Comparison of ENCODE assay signal across 13 cellular contexts in genomic region chr15:74096753-74097474, GRCh38. TPM values are rescaled to one million over a fixed set of nuclear protein-coding genes. Genes with fewer than 3 reads are reported as not detected.
"Had no signal": no experiment of that assay in that cellular context is flagged by ENCODE, and none has a peak within 500 bp of the region (broad histone marks: within the 10 kb centered on the region; RNA-seq: fewer than 3 reads in every experiment).

No MANE protein-coding gene starts in this region.

RNA-seq across cellular contexts. Expression of gene GOLGA6A, which starts 14.6 kb away (rescaled TPM):
- total RNA-seq: activated B cell treated with CpG ODN at 0.5 μM for 24 hours; activated CD4-positive, alpha-beta memory T cell treated with anti-CD3 and anti-CD28 coated beads for 36 hours; activated CD4-positive, alpha-beta memory T cell treated with anti-CD3 and anti-CD28 coated beads, Interleukin-2, amount 10 ng/mL, durations not matched to agents 7 days and 5 days; activated CD4-positive, alpha-beta T cell treated with anti-CD3 and anti-CD28 coated beads for 36 hours; activated CD4-positive, alpha-beta T cell treated with anti-CD3 and anti-CD28 coated beads, Interleukin-2, amount 10 ng/mL, durations not matched to agents 24 days and 14 days; activated CD4-positive, alpha-beta T cell treated with anti-CD3 and anti-CD28 coated beads, Interleukin-2, amount 10 ng/mL, durations not matched to agents 7 days and 5 days; activated CD8-positive, alpha-beta memory T cell treated with anti-CD3 and anti-CD28 coated beads for 36 hours; activated CD8-positive, alpha-beta memory T cell treated with anti-CD3 and anti-CD28 coated beads, Interleukin-2, amount 10 ng/mL, durations not matched to agents 7 days and 5 days; activated CD8-positive, alpha-beta T cell treated with anti-CD3 and anti-CD28 coated beads for 36 hours; activated CD8-positive, alpha-beta T cell treated with anti-CD3 and anti-CD28 coated beads, Interleukin-2, amount 10 ng/mL, durations not matched to agents 7 days and 5 days; T-helper 2 cell treated with Interferon-gamma antibody and Interleukin-4, amounts not matched to agents 100 ng/mL and 5 ng/mL, for 36 hours had no signal

RNA-seq across cellular contexts. Expression of gene ISLR2, which starts 33.5 kb away (rescaled TPM):
- total RNA-seq: activated B cell treated with CpG ODN at 0.5 μM for 24 hours; activated CD4-positive, alpha-beta memory T cell treated with anti-CD3 and anti-CD28 coated beads for 36 hours; activated CD4-positive, alpha-beta T cell treated with anti-CD3 and anti-CD28 coated beads, Interleukin-2, amount 10 ng/mL, durations not matched to agents 24 days and 14 days; activated CD4-positive, alpha-beta T cell treated with anti-CD3 and anti-CD28 coated beads, Interleukin-2, amount 10 ng/mL, durations not matched to agents 7 days and 5 days; activated CD8-positive, alpha-beta memory T cell treated with anti-CD3 and anti-CD28 coated beads for 36 hours; activated CD8-positive, alpha-beta T cell treated with anti-CD3 and anti-CD28 coated beads for 36 hours; activated CD8-positive, alpha-beta T cell treated with anti-CD3 and anti-CD28 coated beads, Interleukin-2, amount 10 ng/mL, durations not matched to agents 7 days and 5 days; T-helper 1 cell treated with Interleukin-12 subunit alpha and Interleukin-12 subunit beta and Interleukin-4 antibody, amounts not matched to agents 30 ng/mL and 1 ng/mL, for 36 hours; T-helper 17 cell; T-helper 2 cell treated with Interferon-gamma antibody and Interleukin-4, amounts not matched to agents 100 ng/mL and 5 ng/mL, for 36 hours had no signal
